14 cellular contexts compared by ENCODE assay signal in genomic region chr7:504221-505081, GRCh38. TPM values are rescaled to one million over a fixed set of nuclear protein-coding genes. Genes with fewer than 3 reads are reported as not detected.
DNase-seq lines count a peak whose midpoint lies in the region; ATAC-seq and TF ChIP-seq lines count a peak whose summit lies in the region.
"Had no signal": no experiment of that assay in that cellular context is flagged by ENCODE, and none has a peak within 500 bp of the region (broad histone marks: within the 10 kb centered on the region; RNA-seq: fewer than 3 reads in every experiment).

No MANE protein-coding gene starts in this region.

- TF ChIP-seq EP300 in esophagus muscularis mucosa (IDR thresholded peaks at IDR 0.05) (no peak), stomach (IDR thresholded peaks at IDR 0.05) (no peak)

- H3K4me1 ChIP-seq in Peyer's patch (peaks cover 0 to 48% (median 7%) of the 10 kb centered on the region in 4 donors), esophagus muscularis mucosa (peaks cover 26 to 44% (median 28%) of the 10 kb centered on the region in 4 donors), mesenchymal stem cell (ENCODE audit: control insufficient read depth, insufficient read depth, low read depth, low read length) (peaks cover 26% of the 10 kb centered on the region), stomach (peaks cover 38 to 63% (median 55%) of the 10 kb centered on the region in 4 donors)

- no peak for ATAC-seq in activated T-helper 17 cell treated with anti-CD3 and anti-CD28 coated beads, Interleukin-2, amount 50 U/mL, for 72 hours (replicated peaks)
- ATAC-seq in GM18517 (IDR thresholded peaks at IDR 0.05; ENCODE audit: unreplicated experiment) (no peak), GM18868 (IDR thresholded peaks at IDR 0.05; ENCODE audit: unreplicated experiment) (no peak)

- TF ChIP-seq CTCF in Peyer's patch (IDR thresholded peaks at IDR 0.05) (no peak), esophagus muscularis mucosa (IDR thresholded peaks at IDR 0.05) (no peak), stomach (IDR thresholded peaks at IDR 0.05) (no peak), foreskin fibroblast (IDR thresholded peaks at IDR 0.05; ENCODE audit: low read depth, low read length) (no peak)

- H3K4ac ChIP-seq in mesenchymal stem cell (ENCODE audit: low read depth in 1 of 2, low read length in 2 of 2): no peak overlapping the region

- no peak overlapping the region for H3K27ac Mint-ChIP-seq in activated T-helper 17 cell treated with anti-CD3 and anti-CD28 coated beads, Interleukin-2, amount 50 U/mL, for 72 hours
- H3K27ac Mint-ChIP-seq: activated CD4-positive, alpha-beta memory T cell treated with anti-CD3 and anti-CD28 coated beads for 36 hours; CD4-positive, CD25-positive, alpha-beta regulatory T cell had no signal

- H3K4me3 ChIP-seq in Peyer's patch (no peak overlapping the region), esophagus muscularis mucosa (no peak overlapping the region), mesenchymal stem cell (ENCODE audit: insufficient read depth in 1 of 2, low read depth in 1 of 2, low read length in 2 of 2) (no peak overlapping the region), stomach (peak overlapping the region in 1 of 4 donors; percentile 6), foreskin fibroblast (ENCODE audit: low read depth in 1 of 2, low read length in 2 of 2) (no peak overlapping the region)

- H4K8ac ChIP-seq in mesenchymal stem cell (ENCODE audit: low read length): no peak overlapping the region

- H4K91ac ChIP-seq in mesenchymal stem cell (ENCODE audit: low read length): no peak overlapping the region

- H3K27ac ChIP-seq in Peyer's patch (peak overlapping the region; percentile 13 to 91 (median 81)), esophagus muscularis mucosa (replicated peaks in 1 of 4) (peak overlapping the region; percentile 35 to 62 (median 44)), mesenchymal stem cell (ENCODE audit: low read length, poor library complexity, severe bottlenecking) (no peak overlapping the region), stomach (peak overlapping the region; percentile 81 to 94 (median 91))

- no peaks in the 10 kb centered on the region for H3K27me3 Mint-ChIP-seq in activated T-helper 17 cell treated with anti-CD3 and anti-CD28 coated beads, Interleukin-2, amount 50 U/mL, for 72 hours
- H3K27me3 Mint-ChIP-seq: activated CD4-positive, alpha-beta memory T cell treated with anti-CD3 and anti-CD28 coated beads for 36 hours; CD4-positive, CD25-positive, alpha-beta regulatory T cell had no signal

- H2AFZ ChIP-seq in mesenchymal stem cell (ENCODE audit: low read depth, low read length): no peak overlapping the region

- H3K4me1 Mint-ChIP-seq in activated T-helper 17 cell treated with anti-CD3 and anti-CD28 coated beads, Interleukin-2, amount 50 U/mL, for 72 hours: peaks cover 5% of the 10 kb centered on the region
- H3K4me1 Mint-ChIP-seq: CD4-positive, CD25-positive, alpha-beta regulatory T cell had no signal

- WGBS in esophagus muscularis mucosa: 85% methylated on average over 27 of the region's 34 CpGs
- WGBS in mesenchymal stem cell: 92% methylated on average over 33 of the region's 34 CpGs
- WGBS in stomach, 5 donors: 33 to 66% (median 46%) methylated on average over 25 to 34 of the region's 34 CpGs

- no peak overlapping the region for H3K23ac ChIP-seq in mesenchymal stem cell (ENCODE audit: low read length in 2 of 2)

- H3K79me1 ChIP-seq in mesenchymal stem cell (replicated peaks; ENCODE audit: low read length, poor library complexity, severe bottlenecking): peaks cover 36% of the 10 kb centered on the region

- no peak overlapping the region for H3K4me2 ChIP-seq in mesenchymal stem cell (ENCODE audit: low read length, poor library complexity, severe bottlenecking)

- H3K14ac ChIP-seq in mesenchymal stem cell (ENCODE audit: low read length in 2 of 2): no peak overlapping the region

- H3K18ac ChIP-seq in mesenchymal stem cell (ENCODE audit: low read depth in 1 of 2, low read length in 2 of 2): no peak overlapping the region

- DNase-seq in Peyer's patch (peak in 1 of 3 donors; percentile 79), esophagus muscularis mucosa (ENCODE audit: extremely low spot score) (no peak), mesenchymal stem cell (no peak), stomach (peak; percentile 77), foreskin fibroblast (no peak)
- DNase-seq: activated CD4-positive, alpha-beta memory T cell treated with anti-CD3 and anti-CD28 coated beads for 36 hours; activated naive CD4-positive, alpha-beta T cell; CD4-positive, CD25-positive, alpha-beta regulatory T cell; cerebellar nuclear complex; NCI-H2227 treated with DMSO at 0.1 percent for 48 hours; OCI-M1 had no signal

- H3K36me3 ChIP-seq in Peyer's patch (peaks cover 0 to 46% (median 0%) of the 10 kb centered on the region in 3 donors), esophagus muscularis mucosa (peaks cover 48 to 90% (median 77%) of the 10 kb centered on the region in 4 donors), mesenchymal stem cell (ENCODE audit: control insufficient read depth in 1 of 2, insufficient read depth in 2 of 2, low read depth in 1 of 2, low read length in 2 of 2) (peaks cover 4 to 56% of the 10 kb centered on the region in 2 experiments), stomach (peaks cover 25 to 62% (median 43%) of the 10 kb centered on the region in 4 donors)

- H2BK12ac ChIP-seq in mesenchymal stem cell (ENCODE audit: low read length in 2 of 2): no peak overlapping the region

- H3K9me3 ChIP-seq in Peyer's patch (no peaks in the 10 kb centered on the region), esophagus muscularis mucosa (no peaks in the 10 kb centered on the region), mesenchymal stem cell (ENCODE audit: control insufficient read depth, low read length) (no peaks in the 10 kb centered on the region), stomach (no peaks in the 10 kb centered on the region)

- H3K9ac ChIP-seq in mesenchymal stem cell (ENCODE audit: low read length): peak overlapping the region; percentile 75

- intact Hi-C loops in esophagus muscularis mucosa (cut with DNase I) (no loop called here), stomach (cut with DNase I; ENCODE audit: low total_unique reads) (no loop called here)

- H2BK15ac ChIP-seq in mesenchymal stem cell (ENCODE audit: low read depth, poor library complexity, severe bottlenecking): no peak overlapping the region

- no peaks in the 10 kb centered on the region for H3K9me3 Mint-ChIP-seq in activated T-helper 17 cell treated with anti-CD3 and anti-CD28 coated beads, Interleukin-2, amount 50 U/mL, for 72 hours
- H3K9me3 Mint-ChIP-seq: activated CD4-positive, alpha-beta memory T cell treated with anti-CD3 and anti-CD28 coated beads for 36 hours; CD4-positive, CD25-positive, alpha-beta regulatory T cell had no signal

- no peak overlapping the region for H3K4me3 Mint-ChIP-seq in activated T-helper 17 cell treated with anti-CD3 and anti-CD28 coated beads, Interleukin-2, amount 50 U/mL, for 72 hours
- H3K4me3 Mint-ChIP-seq: activated CD4-positive, alpha-beta memory T cell treated with anti-CD3 and anti-CD28 coated beads for 36 hours; CD4-positive, CD25-positive, alpha-beta regulatory T cell had no signal

- no peak overlapping the region for H2BK120ac ChIP-seq in mesenchymal stem cell (ENCODE audit: low read depth, low read length)

- TF ChIP-seq POLR2A in Peyer's patch (IDR thresholded peaks at IDR 0.05) (no peak), esophagus muscularis mucosa (IDR thresholded peaks at IDR 0.05; ENCODE audit: low read depth) (no peak), stomach (IDR thresholded peaks at IDR 0.05) (no peak)

- no peak overlapping the region for H2BK5ac ChIP-seq in mesenchymal stem cell (ENCODE audit: low read depth, low read length, poor library complexity, severe bottlenecking)

- H3K27me3 ChIP-seq in Peyer's patch (no peaks in the 10 kb centered on the region), esophagus muscularis mucosa (no peaks in the 10 kb centered on the region), mesenchymal stem cell (ENCODE audit: control insufficient read depth in 1 of 2, insufficient read depth in 1 of 2, low read length in 2 of 2) (no peaks in the 10 kb centered on the region), stomach (no peaks in the 10 kb centered on the region)

- H3K36me3 Mint-ChIP-seq in activated T-helper 17 cell treated with anti-CD3 and anti-CD28 coated beads, Interleukin-2, amount 50 U/mL, for 72 hours (ENCODE audit: low read depth): peaks cover 66% of the 10 kb centered on the region
- H3K36me3 Mint-ChIP-seq: activated CD4-positive, alpha-beta memory T cell treated with anti-CD3 and anti-CD28 coated beads for 36 hours; CD4-positive, CD25-positive, alpha-beta regulatory T cell had no signal

- peak overlapping the region; percentile 60 for H2AK5ac ChIP-seq in mesenchymal stem cell (ENCODE audit: low read length, severe bottlenecking)

RNA-seq across cellular contexts. Expression of gene PDGFA, which starts 15.2 kb away (rescaled TPM):
- 10 to 100 TPM in 3 of 4 donors, 1 to 10 TPM in 1; 5.8 to 97.8 (median 59.4) TPM for total RNA-seq in Peyer's patch
- 100 to 1,000 TPM in 2 of 4 donors, 10 to 100 TPM in 2; 88.0 to 184 (median 119) TPM for total RNA-seq in esophagus muscularis mucosa
- polyA plus RNA-seq in mesenchymal stem cell (2013, experiment 1 of 2): 23.5 TPM
- 22.9 TPM for polyA plus RNA-seq in mesenchymal stem cell (2013, experiment 2 of 2)
- total RNA-seq in stomach: 10 to 100 TPM; 11.1 to 93.0 (median 55.9) TPM
- polyA plus RNA-seq in stomach: 10 to 100 TPM; 15.0 to 36.0 (median 25.3) TPM
- 10 to 100 TPM; 11.9 to 28.1 TPM for total RNA-seq in activated T-helper 17 cell treated with anti-CD3 and anti-CD28 coated beads, Interleukin-2, amount 50 U/mL, for 72 hours
- polyA plus RNA-seq: CD4-positive, CD25-positive, alpha-beta regulatory T cell had no signal
